Comparison of ENCODE assay signal across 7 cellular contexts in genomic region chr13:110830331-110830730, GRCh38.
"Had no signal": no experiment of that assay in that cellular context is flagged by ENCODE, and none has a peak within 500 bp of the region (broad histone marks: within the 10 kb centered on the region; RNA-seq: fewer than 3 reads in every experiment).

No MANE protein-coding gene starts in this region.

- H3K4me3 Mint-ChIP-seq: HFFc6 had no signal

- H3K27ac ChIP-seq: GM23248 had no signal

- H3K9me3 Mint-ChIP-seq: HFFc6 had no signal

- H3K27ac Mint-ChIP-seq: HFFc6 had no signal

- DNase-seq: GM23248, GOT3, H7, HFFc6, IMR-90 had no signal

- ATAC-seq: HCT116, K562 had no signal
